In genomic region chr22:31662668-31663037, GRCh38 we compare ENCODE assay signal across 1 cellular context.
TF ChIP-seq lines count a peak whose summit lies in the region.

No MANE protein-coding gene starts in this region.

TF ChIP-seq in HepG2, 621 proteins besides CTCF, POLR2A, EP300 and RAD21 (continued from another document):
- TF ChIP-seq, protein P1, sequence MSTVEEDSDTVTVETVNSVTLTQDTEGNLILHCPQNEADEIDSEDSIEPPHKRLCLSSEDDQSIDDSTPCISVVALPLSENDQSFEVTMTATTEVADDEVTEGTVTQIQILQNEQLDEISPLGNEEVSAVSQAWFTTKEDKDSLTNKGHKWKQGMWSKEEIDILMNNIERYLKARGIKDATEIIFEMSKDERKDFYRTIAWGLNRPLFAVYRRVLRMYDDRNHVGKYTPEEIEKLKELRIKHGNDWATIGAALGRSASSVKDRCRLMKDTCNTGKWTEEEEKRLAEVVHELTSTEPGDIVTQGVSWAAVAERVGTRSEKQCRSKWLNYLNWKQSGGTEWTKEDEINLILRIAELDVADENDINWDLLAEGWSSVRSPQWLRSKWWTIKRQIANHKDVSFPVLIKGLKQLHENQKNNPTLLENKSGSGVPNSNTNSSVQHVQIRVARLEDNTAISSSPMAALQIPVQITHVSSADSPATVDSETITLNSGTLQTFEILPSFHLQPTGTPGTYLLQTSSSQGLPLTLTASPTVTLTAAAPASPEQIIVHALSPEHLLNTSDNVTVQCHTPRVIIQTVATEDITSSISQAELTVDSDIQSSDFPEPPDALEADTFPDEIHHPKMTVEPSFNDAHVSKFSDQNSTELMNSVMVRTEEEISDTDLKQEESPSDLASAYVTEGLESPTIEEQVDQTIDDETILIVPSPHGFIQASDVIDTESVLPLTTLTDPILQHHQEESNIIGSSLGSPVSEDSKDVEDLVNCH (CRISPR knock-in tag; IDR thresholded peaks at IDR 0.05), result no peak
- peak; percentile 74 for TF ChIP-seq ZNF629 (CRISPR knock-in tag; conservative IDR thresholded peaks at IDR 0.05)
- TF ChIP-seq ZSCAN25 (CRISPR knock-in tag; IDR thresholded peaks at IDR 0.05), result no peak
- no peak for TF ChIP-seq ZNF879 (CRISPR knock-in tag; IDR thresholded peaks at IDR 0.05)
- peak; percentile 8; the same call in 1 of the 2 replicates for TF ChIP-seq ZNF280D (CRISPR knock-in tag; IDR thresholded peaks at IDR 0.05)
- TF ChIP-seq GATAD1 (CRISPR knock-in tag; IDR thresholded peaks at IDR 0.05), result no peak
- TF ChIP-seq ZFP62 (CRISPR knock-in tag; IDR thresholded peaks at IDR 0.05), result no peak
- TF ChIP-seq XBP1 (CRISPR knock-in tag; IDR thresholded peaks at IDR 0.05), result no peak
- TF ChIP-seq STAT5B (CRISPR knock-in tag; IDR thresholded peaks at IDR 0.05), result no peak
- TF ChIP-seq IKZF1 (IDR thresholded peaks at IDR 0.05), result no peak
- TF ChIP-seq, protein P2, sequence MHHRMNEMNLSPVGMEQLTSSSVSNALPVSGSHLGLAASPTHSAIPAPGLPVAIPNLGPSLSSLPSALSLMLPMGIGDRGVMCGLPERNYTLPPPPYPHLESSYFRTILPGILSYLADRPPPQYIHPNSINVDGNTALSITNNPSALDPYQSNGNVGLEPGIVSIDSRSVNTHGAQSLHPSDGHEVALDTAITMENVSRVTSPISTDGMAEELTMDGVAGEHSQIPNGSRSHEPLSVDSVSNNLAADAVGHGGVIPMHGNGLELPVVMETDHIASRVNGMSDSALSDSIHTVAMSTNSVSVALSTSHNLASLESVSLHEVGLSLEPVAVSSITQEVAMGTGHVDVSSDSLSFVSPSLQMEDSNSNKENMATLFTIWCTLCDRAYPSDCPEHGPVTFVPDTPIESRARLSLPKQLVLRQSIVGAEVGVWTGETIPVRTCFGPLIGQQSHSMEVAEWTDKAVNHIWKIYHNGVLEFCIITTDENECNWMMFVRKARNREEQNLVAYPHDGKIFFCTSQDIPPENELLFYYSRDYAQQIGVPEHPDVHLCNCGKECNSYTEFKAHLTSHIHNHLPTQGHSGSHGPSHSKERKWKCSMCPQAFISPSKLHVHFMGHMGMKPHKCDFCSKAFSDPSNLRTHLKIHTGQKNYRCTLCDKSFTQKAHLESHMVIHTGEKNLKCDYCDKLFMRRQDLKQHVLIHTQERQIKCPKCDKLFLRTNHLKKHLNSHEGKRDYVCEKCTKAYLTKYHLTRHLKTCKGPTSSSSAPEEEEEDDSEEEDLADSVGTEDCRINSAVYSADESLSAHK (CRISPR knock-in tag; IDR thresholded peaks at IDR 0.05; ENCODE audit: borderline replicate concordance), result no peak
- no peak for TF ChIP-seq ZNF841 (CRISPR knock-in tag; IDR thresholded peaks at IDR 0.05; ENCODE audit: borderline replicate concordance)
